ENCODE assay signal across 1 cellular context in genomic region chr5:115544371-115545064, GRCh38.
TF ChIP-seq lines count a peak whose summit lies in the region.

A gene with protein sequence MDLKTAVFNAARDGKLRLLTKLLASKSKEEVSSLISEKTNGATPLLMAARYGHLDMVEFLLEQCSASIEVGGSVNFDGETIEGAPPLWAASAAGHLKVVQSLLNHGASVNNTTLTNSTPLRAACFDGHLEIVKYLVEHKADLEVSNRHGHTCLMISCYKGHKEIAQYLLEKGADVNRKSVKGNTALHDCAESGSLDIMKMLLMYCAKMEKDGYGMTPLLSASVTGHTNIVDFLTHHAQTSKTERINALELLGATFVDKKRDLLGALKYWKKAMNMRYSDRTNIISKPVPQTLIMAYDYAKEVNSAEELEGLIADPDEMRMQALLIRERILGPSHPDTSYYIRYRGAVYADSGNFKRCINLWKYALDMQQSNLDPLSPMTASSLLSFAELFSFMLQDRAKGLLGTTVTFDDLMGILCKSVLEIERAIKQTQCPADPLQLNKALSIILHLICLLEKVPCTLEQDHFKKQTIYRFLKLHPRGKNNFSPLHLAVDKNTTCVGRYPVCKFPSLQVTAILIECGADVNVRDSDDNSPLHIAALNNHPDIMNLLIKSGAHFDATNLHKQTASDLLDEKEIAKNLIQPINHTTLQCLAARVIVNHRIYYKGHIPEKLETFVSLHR (minus strand): TSS chr5:115544775. CDS start chr5:115543493, 1,282 bp downstream.

TF ChIP-seq in HepG2, 621 proteins besides CTCF, POLR2A, EP300 and RAD21 (continued from another document and continues in another):
- peak; percentile 52; the same call in 1 of the 2 replicates for TF ChIP-seq ATF3 (CRISPR knock-in tag; IDR thresholded peaks at IDR 0.05)
- TF ChIP-seq U2AF1 (optimal IDR thresholded peaks at IDR 0.05; ENCODE audit: low read depth, low read length): no peak
- 0 out of 2 replicates have a peak, but pooled peaks have one; percentile 37 for TF ChIP-seq KLF12 (CRISPR knock-in tag; IDR thresholded peaks at IDR 0.05; ENCODE audit: borderline replicate concordance)
- peak; percentile 9; the same call in 1 of the 2 replicates for TF ChIP-seq ZNF552 (CRISPR knock-in tag; IDR thresholded peaks at IDR 0.05; ENCODE audit: borderline replicate concordance)
- TF ChIP-seq ZBTB44 (CRISPR knock-in tag; IDR thresholded peaks at IDR 0.05): no peak
- TF ChIP-seq HOXA3 (CRISPR knock-in tag; IDR thresholded peaks at IDR 0.05): peak; percentile 81
- no peak for TF ChIP-seq ZFP1 (CRISPR knock-in tag; IDR thresholded peaks at IDR 0.05)
- peak; percentile 68; the same call in 1 of the 2 replicates for TF ChIP-seq ZNF343 (CRISPR knock-in tag; IDR thresholded peaks at IDR 0.05)
- TF ChIP-seq, protein P1, sequence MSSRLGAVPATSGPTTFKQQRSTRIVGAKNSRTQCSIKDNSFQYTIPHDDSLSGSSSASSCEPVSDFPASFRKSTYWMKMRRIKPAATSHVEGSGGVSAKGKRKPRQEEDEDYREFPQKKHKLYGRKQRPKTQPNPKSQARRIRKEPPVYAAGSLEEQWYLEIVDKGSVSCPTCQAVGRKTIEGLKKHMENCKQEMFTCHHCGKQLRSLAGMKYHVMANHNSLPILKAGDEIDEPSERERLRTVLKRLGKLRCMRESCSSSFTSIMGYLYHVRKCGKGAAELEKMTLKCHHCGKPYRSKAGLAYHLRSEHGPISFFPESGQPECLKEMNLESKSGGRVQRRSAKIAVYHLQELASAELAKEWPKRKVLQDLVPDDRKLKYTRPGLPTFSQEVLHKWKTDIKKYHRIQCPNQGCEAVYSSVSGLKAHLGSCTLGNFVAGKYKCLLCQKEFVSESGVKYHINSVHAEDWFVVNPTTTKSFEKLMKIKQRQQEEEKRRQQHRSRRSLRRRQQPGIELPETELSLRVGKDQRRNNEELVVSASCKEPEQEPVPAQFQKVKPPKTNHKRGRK (CRISPR knock-in tag; IDR thresholded peaks at IDR 0.05): no peak
- TF ChIP-seq, protein P2, sequence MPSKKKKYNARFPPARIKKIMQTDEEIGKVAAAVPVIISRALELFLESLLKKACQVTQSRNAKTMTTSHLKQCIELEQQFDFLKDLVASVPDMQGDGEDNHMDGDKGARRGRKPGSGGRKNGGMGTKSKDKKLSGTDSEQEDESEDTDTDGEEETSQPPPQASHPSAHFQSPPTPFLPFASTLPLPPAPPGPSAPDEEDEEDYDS (CRISPR knock-in tag; IDR thresholded peaks at IDR 0.05): peak; percentile 93
- TF ChIP-seq ZNF235 (CRISPR knock-in tag; IDR thresholded peaks at IDR 0.05; ENCODE audit: borderline replicate concordance): no peak
- TF ChIP-seq, protein P3, sequence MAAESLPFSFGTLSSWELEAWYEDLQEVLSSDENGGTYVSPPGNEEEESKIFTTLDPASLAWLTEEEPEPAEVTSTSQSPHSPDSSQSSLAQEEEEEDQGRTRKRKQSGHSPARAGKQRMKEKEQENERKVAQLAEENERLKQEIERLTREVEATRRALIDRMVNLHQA (CRISPR knock-in tag; IDR thresholded peaks at IDR 0.05): no peak
- TF ChIP-seq, protein P4, sequence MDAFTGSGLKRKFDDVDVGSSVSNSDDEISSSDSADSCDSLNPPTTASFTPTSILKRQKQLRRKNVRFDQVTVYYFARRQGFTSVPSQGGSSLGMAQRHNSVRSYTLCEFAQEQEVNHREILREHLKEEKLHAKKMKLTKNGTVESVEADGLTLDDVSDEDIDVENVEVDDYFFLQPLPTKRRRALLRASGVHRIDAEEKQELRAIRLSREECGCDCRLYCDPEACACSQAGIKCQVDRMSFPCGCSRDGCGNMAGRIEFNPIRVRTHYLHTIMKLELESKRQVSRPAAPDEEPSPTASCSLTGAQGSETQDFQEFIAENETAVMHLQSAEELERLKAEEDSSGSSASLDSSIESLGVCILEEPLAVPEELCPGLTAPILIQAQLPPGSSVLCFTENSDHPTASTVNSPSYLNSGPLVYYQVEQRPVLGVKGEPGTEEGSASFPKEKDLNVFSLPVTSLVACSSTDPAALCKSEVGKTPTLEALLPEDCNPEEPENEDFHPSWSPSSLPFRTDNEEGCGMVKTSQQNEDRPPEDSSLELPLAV (CRISPR knock-in tag; conservative IDR thresholded peaks at IDR 0.05; ENCODE audit: low read depth): no peak
- TF ChIP-seq ZNF777 (CRISPR knock-in tag; IDR thresholded peaks at IDR 0.05): no peak
- peak; percentile 74 for TF ChIP-seq THAP11 (CRISPR knock-in tag; IDR thresholded peaks at IDR 0.05)
- TF ChIP-seq THAP7 (CRISPR knock-in tag; IDR thresholded peaks at IDR 0.05): no peak
- no peak for TF ChIP-seq NFIC (IDR thresholded peaks at IDR 0.05; ENCODE audit: low read length)
- no peak for TF ChIP-seq NFAT5 (CRISPR knock-in tag; IDR thresholded peaks at IDR 0.05)
- TF ChIP-seq THYN1 (CRISPR knock-in tag; IDR thresholded peaks at IDR 0.05; ENCODE audit: borderline replicate concordance, low read depth): no peak
- no peak for TF ChIP-seq HHEX (CRISPR knock-in tag; IDR thresholded peaks at IDR 0.05)
- no peak; the same call in none of the 2 replicates for TF ChIP-seq BRD4 (CRISPR knock-in tag; IDR thresholded peaks at IDR 0.05)
- peak; percentile 75 for TF ChIP-seq YY1 (IDR thresholded peaks at IDR 0.05; ENCODE audit: insufficient read depth, insufficient replicate concordance, low read depth, low read length)
- peak; percentile 92 for TF ChIP-seq ZFX (CRISPR knock-in tag; IDR thresholded peaks at IDR 0.05; ENCODE audit: low read depth)
- no peak for TF ChIP-seq ARNTL (CRISPR knock-in tag; IDR thresholded peaks at IDR 0.05)
- TF ChIP-seq KDM4B (CRISPR knock-in tag; IDR thresholded peaks at IDR 0.05): peak; percentile 29; the same call in 1 of the 2 replicates
- TF ChIP-seq, protein P5, sequence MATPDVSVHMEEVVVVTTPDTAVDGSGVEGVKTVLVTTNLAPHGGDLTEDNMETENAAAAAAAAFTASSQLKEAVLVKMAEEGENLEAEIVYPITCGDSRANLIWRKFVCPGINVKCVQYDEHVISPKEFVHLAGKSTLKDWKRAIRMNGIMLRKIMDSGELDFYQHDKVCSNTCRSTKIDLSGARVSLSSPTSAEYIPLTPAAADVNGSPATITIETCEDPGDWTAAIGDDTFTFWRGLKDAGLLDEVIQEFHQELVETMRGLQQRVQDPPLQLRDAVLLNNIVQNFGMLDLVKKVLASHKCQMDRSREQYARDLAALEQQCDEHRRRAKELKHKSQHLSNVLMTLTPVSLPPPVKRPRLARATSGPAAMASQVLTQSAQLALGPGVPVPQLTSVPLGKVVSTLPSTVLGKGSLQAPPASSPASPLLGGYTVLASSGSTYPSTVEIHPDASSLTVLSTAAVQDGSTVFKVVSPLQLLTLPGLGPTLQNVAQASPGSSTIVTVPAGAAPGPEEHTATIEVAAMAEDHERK (CRISPR knock-in tag; IDR thresholded peaks at IDR 0.05; ENCODE audit: low read depth): peak; percentile 59
- TF ChIP-seq NONO (IDR thresholded peaks at IDR 0.05): no peak
- TF ChIP-seq NONO (CRISPR knock-in tag; conservative IDR thresholded peaks at IDR 0.05): peak; percentile 96
- TF ChIP-seq ASH2L (IDR thresholded peaks at IDR 0.05; ENCODE audit: insufficient read length, low read depth, low read length): peak; percentile 70
- TF ChIP-seq MTF2 (CRISPR knock-in tag; IDR thresholded peaks at IDR 0.05; ENCODE audit: borderline replicate concordance): 0 out of 2 replicates have a peak, but pooled peaks have one; percentile 22
- TF ChIP-seq ISL2 (CRISPR knock-in tag; IDR thresholded peaks at IDR 0.05): peak; percentile 44; the same call in 1 of the 2 replicates
- TF ChIP-seq ZBTB2 (CRISPR knock-in tag; IDR thresholded peaks at IDR 0.05; ENCODE audit: low read depth): peak; percentile 43; the same call in 1 of the 2 replicates
- no peak for TF ChIP-seq KLF11 (CRISPR knock-in tag; IDR thresholded peaks at IDR 0.05)
- no peak for TF ChIP-seq LCORL (IDR thresholded peaks at IDR 0.05)
- TF ChIP-seq LCORL (CRISPR knock-in tag; IDR thresholded peaks at IDR 0.05): 0 out of 2 replicates have a peak, but pooled peaks have one; percentile 6
- TF ChIP-seq, protein P6, sequence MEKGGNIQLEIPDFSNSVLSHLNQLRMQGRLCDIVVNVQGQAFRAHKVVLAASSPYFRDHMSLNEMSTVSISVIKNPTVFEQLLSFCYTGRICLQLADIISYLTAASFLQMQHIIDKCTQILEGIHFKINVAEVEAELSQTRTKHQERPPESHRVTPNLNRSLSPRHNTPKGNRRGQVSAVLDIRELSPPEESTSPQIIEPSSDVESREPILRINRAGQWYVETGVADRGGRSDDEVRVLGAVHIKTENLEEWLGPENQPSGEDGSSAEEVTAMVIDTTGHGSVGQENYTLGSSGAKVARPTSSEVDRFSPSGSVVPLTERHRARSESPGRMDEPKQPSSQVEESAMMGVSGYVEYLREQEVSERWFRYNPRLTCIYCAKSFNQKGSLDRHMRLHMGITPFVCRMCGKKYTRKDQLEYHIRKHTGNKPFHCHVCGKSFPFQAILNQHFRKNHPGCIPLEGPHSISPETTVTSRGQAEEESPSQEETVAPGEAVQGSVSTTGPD (CRISPR knock-in tag; IDR thresholded peaks at IDR 0.05): no peak
- TF ChIP-seq ZNF598 (CRISPR knock-in tag; IDR thresholded peaks at IDR 0.05; ENCODE audit: borderline replicate concordance): 0 out of 2 replicates have a peak, but pooled peaks have one; percentile 73
- no peak for TF ChIP-seq MZF1 (CRISPR knock-in tag; IDR thresholded peaks at IDR 0.05; ENCODE audit: borderline replicate concordance)
- 0 out of 2 replicates have a peak, but pooled peaks have one; percentile 63 for TF ChIP-seq ZNF776 (CRISPR knock-in tag; IDR thresholded peaks at IDR 0.05)
